Comparison of ENCODE assay signal across 7 cellular contexts in genomic region chr3:129316121-129317013, GRCh38. TPM values are rescaled to one million over a fixed set of nuclear protein-coding genes. Genes with fewer than 3 reads are reported as not detected.
DNase-seq lines count a peak whose midpoint lies in the region; ATAC-seq, FAIRE-seq and TF ChIP-seq lines count a peak whose summit lies in the region.

No MANE protein-coding gene starts in this region.

- peaks cover 1% of the 10 kb centered on the region for H3K36me3 Mint-ChIP-seq in activated CD8-positive, alpha-beta T cell treated with anti-CD3 and anti-CD28 coated beads for 36 hours (ENCODE audit: low read depth)

- TF ChIP-seq CTCF in activated CD8-positive, alpha-beta T cell treated with anti-CD3 and anti-CD28 coated beads for 36 hours (IDR thresholded peaks at IDR 0.05) = peak; percentile 75

- H3K4me3 Mint-ChIP-seq in activated CD8-positive, alpha-beta T cell treated with anti-CD3 and anti-CD28 coated beads for 36 hours = peak overlapping the region; percentile 80

- peak overlapping the region; percentile 71 for H3K27ac Mint-ChIP-seq in activated CD8-positive, alpha-beta T cell treated with anti-CD3 and anti-CD28 coated beads for 36 hours

- peaks cover 24% of the 10 kb centered on the region for H3K4me1 Mint-ChIP-seq in activated CD8-positive, alpha-beta T cell treated with anti-CD3 and anti-CD28 coated beads for 36 hours (ENCODE audit: low read depth)

- TF ChIP-seq POLR2A in GM12892 (IDR thresholded peaks at IDR 0.05; ENCODE audit: low read depth, low read length) = peak; percentile 99

- no peaks in the 10 kb centered on the region for H3K27me3 Mint-ChIP-seq in activated CD8-positive, alpha-beta T cell treated with anti-CD3 and anti-CD28 coated beads for 36 hours

- intact Hi-C loops in activated CD8-positive, alpha-beta T cell treated with anti-CD3 and anti-CD28 coated beads for 36 hours (cut with micrococcal nuclease) = no loop called here

- peak; percentile 29 for ATAC-seq in HG03108 (IDR thresholded peaks at IDR 0.05; ENCODE audit: unreplicated experiment)
- peak; percentile 34 for ATAC-seq in activated CD8-positive, alpha-beta T cell treated with anti-CD3 and anti-CD28 coated beads for 36 hours

- DNase-seq in GM12892 (ENCODE audit: insufficient read length) (peak; percentile 74), NCI-H748 (lab: John Stamatoyannopoulos, UW; ENCODE audit: unreplicated experiment) (peak; percentile 76), ecto neural progenitor cell (ENCODE audit: low spot score) (peak; percentile 94), lung microvascular endothelial cell (ENCODE audit: low read depth in 2 of 2) (peak; percentile 85 to 90)
- DNase-seq in activated CD8-positive, alpha-beta T cell treated with anti-CD3 and anti-CD28 coated beads for 36 hours = peak; percentile 86
- DNase-seq in stimulated activated CD4-positive, alpha-beta T cell treated with anti-CD3 and anti-CD28 coated beads, TNF-alpha, amount 100 ng/mL, for 48 hours (ENCODE audit: low read depth in 3 of 3) = peak; percentile 72 to 91 (median 88)

- POLR2A ChIA-PET in activated CD8-positive, alpha-beta T cell treated with anti-CD3 and anti-CD28 coated beads for 36 hours (lab: Charles Lee) = interaction anchor here (0.8 to 8.3 kb wide), 66 partner anchors 8 to 666 kb away, joined by 3 to 108 read pairs (median 6); partner anchors contain the start of genes ACAD9, CNBP, COPG1 and EFCAB12

- H3K9me3 Mint-ChIP-seq in activated CD8-positive, alpha-beta T cell treated with anti-CD3 and anti-CD28 coated beads for 36 hours = no peaks in the 10 kb centered on the region

- CTCF ChIA-PET in activated CD8-positive, alpha-beta T cell treated with anti-CD3 and anti-CD28 coated beads for 36 hours (lab: Charles Lee) = interaction anchor here (0.8 to 1.9 kb wide), 21 partner anchors 11 to 439 kb away, joined by 3 to 13 read pairs (median 3); partner anchors contain the start of genes ACAD9 and COPG1

- FAIRE-seq in GM12892 (lab: Jason Lieb, UNC) = peak; percentile 92

RNA-seq across cellular contexts. Expression of gene HMCES, which starts 37.7 kb away (rescaled TPM):
- 22.5 TPM for polyA plus RNA-seq in GM12892 (2012; ENCODE audit: missing spikeins)
- total RNA-seq in activated CD8-positive, alpha-beta T cell treated with anti-CD3 and anti-CD28 coated beads for 36 hours = 10 to 100 TPM; 54.5 to 57.8 TPM
- total RNA-seq in lung microvascular endothelial cell = 18.7 and 20.3 TPM in 2 replicates

Comparison
In these comparisons a context has a peak if more than half of its experiments do, and no peak if none do; other contexts are left out.
1. Peak in every context shown above with its lines: DNase-seq and ATAC-seq.